Comparison of ENCODE assay signal across 21 cellular contexts in genomic region chr1:12215118-12215517, GRCh38. TPM values are rescaled to one million over a fixed set of nuclear protein-coding genes. Genes with fewer than 3 reads are reported as not detected.
DNase-seq lines count a peak whose midpoint lies in the region; ATAC-seq, FAIRE-seq and TF ChIP-seq lines count a peak whose summit lies in the region.
"Had no signal": no experiment of that assay in that cellular context is flagged by ENCODE, and none has a peak within 500 bp of the region (broad histone marks: within the 10 kb centered on the region; RNA-seq: fewer than 3 reads in every experiment).

No MANE protein-coding gene starts in this region.

- DNase-seq in H1 (ENCODE audit: low read depth in 1 of 2, low spot score in 2 of 2) = no peak
- no peak for DNase-seq in progenitor cell of endocrine pancreas (ENCODE audit: low spot score, unreplicated experiment)
- DNase-seq in stimulated activated naive B cell treated with anti-CD40 and anti-IgM and Interleukin-4, amounts not matched to agents 10 μg/mL and 1 μg/mL and 100 μg/mL, for 72 hours = no peak
- DNase-seq in NK-92 (lab: John Stamatoyannopoulos, UW; ENCODE audit: unreplicated experiment) = no peak
- DNase-seq in central memory CD4-positive, alpha-beta T cell = no peak
- DNase-seq: ACHN; BE2C; C1 segment of cervical spinal cord; Caco-2; CD4-positive, alpha-beta T cell; DMS153; DMS79; GDM1 had no signal

- H2BK12ac ChIP-seq in H1 (ENCODE audit: low read depth, low read length) = no peak overlapping the region

- no peak overlapping the region for H2AK5ac ChIP-seq in H1 (ENCODE audit: low read depth, low read length)

- H3K4me1 ChIP-seq in HEK293 (ENCODE audit: control insufficient read depth, insufficient read depth, low read length) (no peaks in the 10 kb centered on the region), H1 (replicated peaks in 1 of 4; ENCODE audit: control insufficient read depth in 3 of 4, insufficient read depth in 4 of 4, low read length in 3 of 4) (no peaks in the 10 kb centered on the region)
- H3K4me1 ChIP-seq: BE2C, HAP-1 had no signal

- H3K27me3 Mint-ChIP-seq in progenitor cell of endocrine pancreas = peaks cover 9% of the 10 kb centered on the region
- peaks cover 10 to 20% of the 10 kb centered on the region in 2 donors for H3K27me3 Mint-ChIP-seq in stimulated activated naive B cell treated with anti-CD40 and anti-IgM and Interleukin-4, amounts not matched to agents 10 μg/mL and 1 μg/mL and 100 μg/mL, for 72 hours
- H3K27me3 Mint-ChIP-seq: CD4-positive, alpha-beta T cell had no signal

- TF ChIP-seq CTCF in HEK293 (tag by site-specific recombination; IDR thresholded peaks at IDR 0.05) (no peak), H1 (IDR thresholded peaks at IDR 0.05; ENCODE audit: control extremely low read depth in 1 of 3, insufficient read depth in 1 of 3, low read depth in 1 of 3, low read length in 3 of 3) (no peak), progenitor cell of endocrine pancreas (IDR thresholded peaks at IDR 0.05; ENCODE audit: unreplicated experiment) (no peak)

- H3K9me3 ChIP-seq in HEK293 (ENCODE audit: control insufficient read depth, insufficient read depth, low read depth, low read length) (no peaks in the 10 kb centered on the region), H1 (ENCODE audit: insufficient read depth in 2 of 2, low read depth in 1 of 2, low read length in 1 of 2) (peaks cover 0 to 6% of the 10 kb centered on the region in 2 experiments; a peak in 1 of 4 replicates)
- H3K9me3 ChIP-seq: BE2C, Caco-2, HAP-1 had no signal

- no peaks in the 10 kb centered on the region for H3K36me3 ChIP-seq in HEK293 (ENCODE audit: control insufficient read depth in 2 of 2, insufficient read depth in 1 of 2, low read length in 2 of 2)
- H3K36me3 ChIP-seq in H1 (ENCODE audit: control insufficient read depth in 2 of 4, insufficient read depth in 4 of 4, low read length in 3 of 4) = no peaks in the 10 kb centered on the region
- H3K36me3 ChIP-seq: BE2C, HAP-1 had no signal

- H3K4me1 Mint-ChIP-seq in progenitor cell of endocrine pancreas (ENCODE audit: low read depth) = no peaks in the 10 kb centered on the region
- H3K4me1 Mint-ChIP-seq in stimulated activated naive B cell treated with anti-CD40 and anti-IgM and Interleukin-4, amounts not matched to agents 10 μg/mL and 1 μg/mL and 100 μg/mL, for 72 hours = peaks cover 5 to 15% of the 10 kb centered on the region in 2 donors

- H2BK20ac ChIP-seq in H1 (ENCODE audit: low read length) = no peak overlapping the region

- H4K5ac ChIP-seq in H1 (ENCODE audit: insufficient read length, low read depth, low read length) = no peak overlapping the region

- H3K4me3 ChIP-seq in HEK293 (ENCODE audit: low read depth, low read length) (no peak overlapping the region), H1 (ENCODE audit: extremely low read depth in 1 of 4, insufficient read depth in 2 of 4, low read depth in 3 of 4, low read length in 4 of 4) (no peak overlapping the region)
- H3K4me3 ChIP-seq: HAP-1 had no signal

- no peaks in the 10 kb centered on the region for H3K79me1 ChIP-seq in H1 (ENCODE audit: low read depth, low read length)

- no peak overlapping the region for H3K14ac ChIP-seq in H1 (ENCODE audit: insufficient read length)

- no peak overlapping the region for H3K18ac ChIP-seq in H1 (ENCODE audit: extremely low read depth, low read length)

- H3K4me3 Mint-ChIP-seq in progenitor cell of endocrine pancreas (ENCODE audit: low read depth) = no peak overlapping the region
- H3K4me3 Mint-ChIP-seq in stimulated activated naive B cell treated with anti-CD40 and anti-IgM and Interleukin-4, amounts not matched to agents 10 μg/mL and 1 μg/mL and 100 μg/mL, for 72 hours = no peak overlapping the region
- H3K4me3 Mint-ChIP-seq: CD4-positive, alpha-beta T cell had no signal

- H3K23me2 ChIP-seq in H1 (ENCODE audit: low read depth, low read length) = no peaks in the 10 kb centered on the region

- no peak for FAIRE-seq in H1 (lab: Jason Lieb, UNC)
- FAIRE-seq: A204.1, D721Med, GM12892, GM18507 had no signal

- H3K36me3 Mint-ChIP-seq in progenitor cell of endocrine pancreas (ENCODE audit: insufficient read depth) = no peaks in the 10 kb centered on the region
- H3K36me3 Mint-ChIP-seq in stimulated activated naive B cell treated with anti-CD40 and anti-IgM and Interleukin-4, amounts not matched to agents 10 μg/mL and 1 μg/mL and 100 μg/mL, for 72 hours = peaks cover 2 to 4% of the 10 kb centered on the region in 2 donors

- H2AFZ ChIP-seq in H1 (ENCODE audit: low read length) = no peak overlapping the region

- no peak overlapping the region for H2BK120ac ChIP-seq in H1 (replicated peaks; ENCODE audit: low read depth, low read length)

- H4K8ac ChIP-seq in H1 (ENCODE audit: extremely low read depth, insufficient read depth, low read length) = 0 out of 2 replicates have a peak overlapping the region, but pooled peaks have one; percentile 4

- TF ChIP-seq POLR2A in H1 (IDR thresholded peaks at IDR 0.05; ENCODE audit: control extremely low read depth in 1 of 2, low read depth in 2 of 2, low read length in 2 of 2) = no peak

- H3K56ac ChIP-seq in H1 (replicated peaks; ENCODE audit: insufficient read length, low read depth, low read length) = no peak overlapping the region

- CTCF ChIA-PET in HEK293 (lab: Yijun Ruan, JAX) (interaction anchor here (4.3 kb wide), 1 partner anchor 90 kb away, joined by 35 read pairs; no protein-coding TSS in a partner anchor), H1 (lab: Charles Lee; ENCODE audit: partially characterized antibody) (interaction anchor here (0.6 to 4.5 kb wide), 4 partner anchors 14 to 1644 kb away, joined by 3 to 34 read pairs (median 4); no protein-coding TSS in a partner anchor)

- H3K23ac ChIP-seq in H1 (ENCODE audit: insufficient read length) = no peak overlapping the region

- H3K27me3 ChIP-seq in H1 (replicated peaks in 1 of 4; ENCODE audit: control insufficient read depth in 3 of 4, extremely low read depth in 1 of 4, insufficient read depth in 3 of 4, low read length in 3 of 4) = no peaks in the 10 kb centered on the region; a peak in 1 of 7 replicates
- H3K27me3 ChIP-seq: BE2C had no signal

- H3K27ac ChIP-seq in HEK293 (ENCODE audit: extremely low read depth, low read depth, low read length) (no peak overlapping the region), H1 (ENCODE audit: low read depth, low read length) (no peak overlapping the region)
- H3K27ac ChIP-seq: HL-60 had no signal

- H3K4me2 ChIP-seq in H1 (ENCODE audit: insufficient read depth in 1 of 2, low read depth in 2 of 2, low read length in 2 of 2) = no peak overlapping the region

- H2BK15ac ChIP-seq in H1 (ENCODE audit: low read length) = no peak overlapping the region

- no peaks in the 10 kb centered on the region for H4K20me1 ChIP-seq in H1 (replicated peaks in 1 of 2; ENCODE audit: control insufficient read depth in 1 of 2, insufficient read depth in 2 of 2, low read length in 2 of 2)

- no peak for TF ChIP-seq RAD21 in H1 (IDR thresholded peaks at IDR 0.05 in 1 of 2, conservative IDR thresholded peaks at IDR 0.05 in 1 of 2; ENCODE audit: low read depth in 2 of 2, low read length in 2 of 2)

- TF ChIP-seq EP300 in H1 (IDR thresholded peaks at IDR 0.05; ENCODE audit: borderline replicate concordance in 1 of 2, low read depth in 2 of 2, low read length in 2 of 2) = no peak

- WGBS in H1 (ENCODE audit: extremely low coverage in 1 of 2, insufficient coverage in 1 of 2, insufficient read length in 1 of 2, insufficient replicate concordance in 2 of 2, low coverage in 1 of 2, low lambda C conversion rate in 2 of 2, missing lambda C conversion rate in 1 of 2), 2 experiments = 97% methylated on average over 6 of the region's 6 CpGs; no CpG with 5 or more reads in 1 of the 2 experiments

- H4K91ac ChIP-seq in H1 (replicated peaks; ENCODE audit: insufficient read length, low read length) = no peak overlapping the region

- H2BK5ac ChIP-seq in H1 (ENCODE audit: low read depth, low read length) = no peak overlapping the region

- no peaks in the 10 kb centered on the region for H3K79me2 ChIP-seq in H1 (ENCODE audit: control insufficient read depth in 1 of 2, insufficient read depth in 2 of 2, low read length in 2 of 2)

- H3K27ac Mint-ChIP-seq in progenitor cell of endocrine pancreas = peak overlapping the region; percentile 49
- peak overlapping the region; percentile 42 for H3K27ac Mint-ChIP-seq in stimulated activated naive B cell treated with anti-CD40 and anti-IgM and Interleukin-4, amounts not matched to agents 10 μg/mL and 1 μg/mL and 100 μg/mL, for 72 hours
- H3K27ac Mint-ChIP-seq: CD4-positive, alpha-beta T cell had no signal

- POLR2A ChIA-PET in HEK293 (lab: Yijun Ruan, JAX) = no interaction called here
- POLR2A ChIA-PET in H1 (lab: Charles Lee; ENCODE audit: partially characterized antibody) = interaction anchor here (0.7 kb wide), 1 partner anchor 65 kb away, joined by 3 read pairs; no protein-coding TSS in a partner anchor

- ATAC-seq in stimulated activated naive B cell treated with anti-CD40 and anti-IgM and Interleukin-4, amounts not matched to agents 10 μg/mL and 1 μg/mL and 100 μg/mL, for 72 hours (replicated peaks) = no peak
- ATAC-seq in GM19324 (IDR thresholded peaks at IDR 0.05; ENCODE audit: low FRiP score, unreplicated experiment) = no peak

- no peak overlapping the region for H3K9ac ChIP-seq in H1 (replicated peaks in 1 of 4; ENCODE audit: extremely low read depth in 1 of 4, low read depth in 3 of 4, low read length in 3 of 4)

- no peak overlapping the region for H3K4ac ChIP-seq in H1 (replicated peaks; ENCODE audit: insufficient read length, low read depth, low read length)

- H3K9me3 Mint-ChIP-seq in progenitor cell of endocrine pancreas (ENCODE audit: low read depth) = peaks cover 3% of the 10 kb centered on the region
- peaks cover 0 to 2% of the 10 kb centered on the region in 2 donors for H3K9me3 Mint-ChIP-seq in stimulated activated naive B cell treated with anti-CD40 and anti-IgM and Interleukin-4, amounts not matched to agents 10 μg/mL and 1 μg/mL and 100 μg/mL, for 72 hours
- H3K9me3 Mint-ChIP-seq: CD4-positive, alpha-beta T cell had no signal

RNA-seq across cellular contexts. Expression of gene VPS13D, which starts 14.7 kb away (rescaled TPM):
- total RNA-seq in H1 (2021; fragmentation: NEBNext Ultra II Directional; extraction: Animal tissue kit (Norgen Biotek cat#: 25700)) = 31.2 and 32.7 TPM in 2 replicates
- 9.7 and 10.9 TPM in 2 replicates for polyA plus RNA-seq in H1 (2011; rRNA removed)
- polyA plus RNA-seq in H1 (2011; cell fraction: cytosol; rRNA removed) = 14.7 TPM
- polyA plus RNA-seq in H1 (2011; cell fraction: nucleus; rRNA removed) = 27.4 TPM
- 13.6 to 16.4 TPM (median 14.6 TPM) in 4 replicates for polyA plus RNA-seq in H1 (2012, experiment 1 of 2)
- polyA plus RNA-seq in H1 (2012, experiment 2 of 2) = 1.1 TPM
- 5.6 TPM for polyA plus RNA-seq in H1 (2013, experiment 1 of 2)
- 6.0 TPM for polyA plus RNA-seq in H1 (2013, experiment 2 of 2)
- 64.9 and 68.5 TPM in 2 replicates for polyA minus RNA-seq in H1 (2011; rRNA and poly(A)+ RNA removed)
- 33.0 TPM for polyA minus RNA-seq in H1 (2011; cell fraction: cytosol; rRNA and poly(A)+ RNA removed)
- polyA minus RNA-seq in H1 (2011; cell fraction: nucleus; rRNA and poly(A)+ RNA removed) = 80.2 TPM
- 41.0 and 41.9 TPM in 2 replicates for total RNA-seq in progenitor cell of endocrine pancreas

RNA-seq across cellular contexts. Expression of gene TNFRSF1B, which starts 48.3 kb away (rescaled TPM):
- total RNA-seq in H1 (2021; fragmentation: NEBNext Ultra II Directional; extraction: Animal tissue kit (Norgen Biotek cat#: 25700)) = 2.8 and 2.9 TPM in 2 replicates
- 1.7 and 2.4 TPM in 2 replicates for polyA plus RNA-seq in H1 (2011; rRNA removed)
- polyA plus RNA-seq in H1 (2011; cell fraction: cytosol; rRNA removed) = 1.8 TPM
- polyA plus RNA-seq in H1 (2011; cell fraction: nucleus; rRNA removed) = 2.5 TPM
- polyA plus RNA-seq in H1 (2012, experiment 1 of 2) = 1.3 to 2.6 TPM (median 2.1 TPM) in 4 replicates
- polyA plus RNA-seq in H1 (2012, experiment 2 of 2) = 1.3 TPM
- 2.9 TPM for polyA plus RNA-seq in H1 (2013, experiment 1 of 2)
- polyA plus RNA-seq in H1 (2013, experiment 2 of 2) = 3.5 TPM
- 1.1 and 1.5 TPM in 2 replicates for polyA minus RNA-seq in H1 (2011; rRNA and poly(A)+ RNA removed)
- polyA minus RNA-seq in H1 (2011; cell fraction: cytosol; rRNA and poly(A)+ RNA removed) = 0.88 TPM
- polyA minus RNA-seq in H1 (2011; cell fraction: nucleus; rRNA and poly(A)+ RNA removed) = 0.90 TPM
- total RNA-seq in progenitor cell of endocrine pancreas = not detected in 2 replicates
